8 cellular contexts compared by ENCODE assay signal in the genomic region with DNA sequence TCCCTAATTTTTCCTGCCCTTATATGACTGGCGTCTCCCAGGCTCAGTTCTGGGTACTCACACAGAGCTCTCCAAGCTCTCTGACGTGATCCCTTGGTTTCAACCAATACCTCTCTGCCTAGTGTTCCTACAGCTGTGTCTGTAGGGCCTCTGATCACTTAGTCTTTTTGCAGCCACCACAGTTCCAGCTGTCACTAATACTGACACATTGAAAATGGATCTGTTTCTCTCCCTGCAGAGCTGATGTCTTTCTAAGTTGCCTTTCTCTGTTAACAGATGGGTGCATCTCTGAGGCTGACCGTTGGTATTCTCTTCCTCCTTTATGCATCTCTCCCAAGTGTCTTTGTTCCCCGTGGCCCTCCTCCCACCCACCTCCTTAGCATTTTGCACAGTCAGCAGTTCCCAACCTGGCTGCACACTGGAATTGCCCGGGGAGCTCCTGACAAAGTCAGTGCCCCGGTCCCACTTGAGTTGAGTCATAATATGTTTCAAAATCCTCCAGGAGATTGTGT.
DNase-seq lines count a peak whose midpoint lies in the region; FAIRE-seq and TF ChIP-seq lines count a peak whose summit lies in the region.

No MANE protein-coding gene starts in this region.

- H3K27me3 ChIP-seq in left ventricle myocardium inferior (ENCODE audit: low read depth) = no peaks in the 10 kb centered on the region

- H3K4me3 ChIP-seq in left ventricle myocardium inferior = peak overlapping the region; percentile 20

- H3K27ac ChIP-seq in left ventricle myocardium inferior (replicated peaks) (peak overlapping the region; percentile 90), substantia nigra (ENCODE audit: low read depth, low read length, poor library complexity, severe bottlenecking) (no peak overlapping the region)

- no peaks in the 10 kb centered on the region for H3K9me3 ChIP-seq in left ventricle myocardium inferior (replicated peaks)

- FAIRE-seq in urothelium cell line (lab: Jason Lieb, UNC) = no peak

- no peaks in the 10 kb centered on the region for H3K36me3 ChIP-seq in left ventricle myocardium inferior

- intact Hi-C loops in left ventricle myocardium inferior (cut with micrococcal nuclease) = no loop called here

- no peak for TF ChIP-seq CTCF in left ventricle myocardium inferior (IDR thresholded peaks at IDR 0.05; ENCODE audit: borderline replicate concordance)

- H3K4me1 ChIP-seq in left ventricle myocardium inferior = peaks cover 86% of the 10 kb centered on the region

- DNase-seq in SHP77 (lab: John Stamatoyannopoulos, UW) (peak; percentile 26 to 52), SHP77 treated with DMSO at 0.1 percent for 48 hours (lab: John Stamatoyannopoulos, UW) (no peak), NCI-H82 (lab: John Stamatoyannopoulos, UW) (peak; percentile 90), left ventricle myocardium inferior (no peak), urothelium cell line (ENCODE audit: low spot score) (peak; percentile 21), substantia nigra (lab: John Stamatoyannopoulos, UW) (no peak)
- no peak for DNase-seq in effector CD4-positive, alpha-beta T cell
- no peak for DNase-seq in stimulated activated CD4-positive, alpha-beta T cell treated with anti-CD3 and anti-CD28 coated beads, Interleukin-15, amount 100 ng/mL, for 24 hours

Comparison
In these comparisons a context has a peak if more than half of its experiments do, and no peak if none do; other contexts are left out.
1. DNase-seq: peak in SHP77 (2 of 2), NCI-H82 (single experiment) and urothelium cell line (single experiment); none in SHP77 treated with DMSO at 0.1 percent for 48 hours (single experiment), left ventricle myocardium inferior (single experiment), effector CD4-positive, alpha-beta T cell (single experiment), substantia nigra (0 of 49) and stimulated activated CD4-positive, alpha-beta T cell treated with anti-CD3 and anti-CD28 coated beads, Interleukin-15, amount 100 ng/mL, for 24 hours (single experiment).